In the genomic region with DNA sequence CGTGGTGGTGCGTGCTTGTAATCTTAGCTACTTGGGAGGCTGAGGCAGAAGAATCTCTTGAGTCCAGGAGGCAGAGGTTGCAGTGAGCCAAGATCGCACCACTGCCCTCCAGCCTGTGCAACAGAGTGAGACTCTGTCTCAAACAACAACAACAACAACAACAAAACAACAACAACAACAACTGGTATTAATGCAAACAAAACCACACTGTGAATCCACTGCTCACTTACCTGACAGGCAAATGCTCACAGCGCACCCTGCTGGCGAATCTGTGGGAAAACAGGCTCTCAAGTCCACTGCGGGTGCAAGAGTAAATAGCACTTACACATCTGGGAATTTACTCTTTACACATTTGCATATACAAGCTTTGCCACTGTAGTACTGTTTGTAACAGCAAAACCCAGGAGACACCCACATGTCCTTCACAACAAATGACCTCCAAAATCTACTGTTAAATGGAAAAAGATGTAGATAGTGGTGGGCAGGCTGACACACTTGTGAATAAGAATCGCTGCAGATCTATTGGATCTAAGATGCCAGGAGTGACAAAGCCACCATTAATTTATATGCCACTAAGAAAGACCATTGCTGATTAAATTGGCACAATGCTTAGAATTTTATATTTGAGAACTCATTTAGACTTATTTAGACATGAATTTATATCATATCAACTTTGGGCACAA, we compare ENCODE assay signal across 9 cellular contexts. TPM values are rescaled to one million over a fixed set of nuclear protein-coding genes. Genes with fewer than 3 reads are reported as not detected.
A peak's percentile ranks its signal among the peaks of the same experiment; 100 is the strongest.
DNase-seq lines count a peak whose midpoint lies in the region; ATAC-seq, FAIRE-seq and TF ChIP-seq lines count a peak whose summit lies in the region.
"Had no signal": no experiment of that assay in that cellular context is flagged by ENCODE, and none has a peak within 500 bp of the region (broad histone marks: within the 10 kb centered on the region; RNA-seq: fewer than 3 reads in every experiment).

No MANE protein-coding gene starts in this region.

- ATAC-seq in HG03571 (IDR thresholded peaks at IDR 0.05; ENCODE audit: unreplicated experiment) (peak; percentile 43), GM21723 (IDR thresholded peaks at IDR 0.05; ENCODE audit: unreplicated experiment) (no peak)

- TF ChIP-seq CTCF in Calu3 (IDR thresholded peaks at IDR 0.05; ENCODE audit: unreplicated experiment) (peak; percentile 65), H1 (IDR thresholded peaks at IDR 0.05; ENCODE audit: control extremely low read depth in 1 of 3, insufficient read depth in 1 of 3, low read depth in 1 of 3, low read length in 3 of 3) (peak; percentile 85 to 91 (median 87))

- no peak overlapping the region for H2BK12ac ChIP-seq in H1 (ENCODE audit: low read depth, low read length)

- no peak overlapping the region for H2BK20ac ChIP-seq in H1 (ENCODE audit: low read length)

- H2AK5ac ChIP-seq in H1 (ENCODE audit: low read depth, low read length) (no peak overlapping the region), mesendoderm (ENCODE audit: low read length) (no peak overlapping the region)

- H4K91ac ChIP-seq in H1 (replicated peaks; ENCODE audit: insufficient read length, low read length): peak overlapping the region; percentile 36

- no peaks in the 10 kb centered on the region for H3K27me3 Mint-ChIP-seq in Calu3 (ENCODE audit: unreplicated experiment)
- H3K27me3 Mint-ChIP-seq: activated naive CD4-positive, alpha-beta T cell treated with anti-CD3 and anti-CD28 coated beads, Interleukin-2, amount 50 U/mL, for 24 hours had no signal

- H3K36me3 Mint-ChIP-seq in Calu3 (ENCODE audit: insufficient read depth, unreplicated experiment): peaks cover 9% of the 10 kb centered on the region

- H3K9ac ChIP-seq in H1 (replicated peaks in 1 of 4; ENCODE audit: extremely low read depth in 1 of 4, low read depth in 3 of 4, low read length in 3 of 4) (no peak overlapping the region), mesendoderm (ENCODE audit: low read length) (no peak overlapping the region)

- BruUV-seq in Calu3 (replicated peaks; lab: Mats Ljungman, UMichigan): no TSS peak

- H3K23me2 ChIP-seq in H1 (ENCODE audit: low read depth, low read length): no peaks in the 10 kb centered on the region

- no peak overlapping the region for H3K56ac ChIP-seq in H1 (replicated peaks; ENCODE audit: insufficient read length, low read depth, low read length)
- H3K56ac ChIP-seq in mesendoderm (ENCODE audit: low read length): no peak overlapping the region

- H2AFZ ChIP-seq in H1 (ENCODE audit: low read length): no peak overlapping the region

- no peak for TF ChIP-seq POLR2A in H1 (IDR thresholded peaks at IDR 0.05; ENCODE audit: control extremely low read depth in 1 of 2, low read depth in 2 of 2, low read length in 2 of 2)

- H3K36me3 ChIP-seq in H1 (ENCODE audit: control insufficient read depth in 2 of 4, insufficient read depth in 4 of 4, low read length in 3 of 4): peaks cover 0 to 16% (median 1%) of the 10 kb centered on the region in 4 experiments; a peak in 5 of 8 replicates
- H3K36me3 ChIP-seq in mesendoderm (ENCODE audit: control insufficient read depth, insufficient read depth, low read length): no peaks in the 10 kb centered on the region

- H3K27ac ChIP-seq in H1 (ENCODE audit: low read depth, low read length) (no peak overlapping the region), mesendoderm (ENCODE audit: low read depth, low read length) (no peak overlapping the region)

- TF ChIP-seq RAD21 in H1 (IDR thresholded peaks at IDR 0.05 in 1 of 2, conservative IDR thresholded peaks at IDR 0.05 in 1 of 2; ENCODE audit: low read depth in 2 of 2, low read length in 2 of 2): peak; percentile 83 to 84

- H3K4me3 Mint-ChIP-seq in Calu3 (ENCODE audit: low read depth, unreplicated experiment): no peak overlapping the region
- H3K4me3 Mint-ChIP-seq: activated naive CD4-positive, alpha-beta T cell treated with anti-CD3 and anti-CD28 coated beads, Interleukin-2, amount 50 U/mL, for 24 hours had no signal

- H2BK15ac ChIP-seq in H1 (ENCODE audit: low read length): no peak overlapping the region
- no peak overlapping the region for H2BK15ac ChIP-seq in mesendoderm (replicated peaks; ENCODE audit: low read depth)

- H3K18ac ChIP-seq in H1 (ENCODE audit: extremely low read depth, low read length) (no peak overlapping the region), mesendoderm (ENCODE audit: low read length) (no peak overlapping the region)

- DNase-seq in Calu3 (peak; percentile 57), NOMO-1 treated with DMSO at 0.1 percent for 48 hours (lab: John Stamatoyannopoulos, UW; ENCODE audit: unreplicated experiment) (peak; percentile 72), H1 (ENCODE audit: low read depth in 1 of 2, low spot score in 2 of 2) (peak in 1 of 2 experiments; percentile 80), mesendoderm (peak; percentile 82)
- peak; percentile 87 for DNase-seq in activated CD8-positive, alpha-beta memory T cell treated with anti-CD3 and anti-CD28 coated beads for 24 hours
- DNase-seq in stimulated activated CD8-positive, alpha-beta memory T cell treated with anti-CD3 and anti-CD28 coated beads, Interleukin-2, amount 100 ng/mL, for 1 hour (ENCODE audit: low read depth in 2 of 2): peak; percentile 55 to 62

- H4K8ac ChIP-seq in H1 (ENCODE audit: extremely low read depth, insufficient read depth, low read length) (no peak overlapping the region), mesendoderm (ENCODE audit: low read depth, low read length) (no peak overlapping the region)

- POLR2A ChIA-PET in H1 (lab: Charles Lee; ENCODE audit: partially characterized antibody): interaction anchor here (0.7 to 2.8 kb wide), 7 partner anchors 11 to 44 kb away, joined by 3 to 13 read pairs (median 3); a partner anchor contains a TSS

- H3K4me1 Mint-ChIP-seq in Calu3 (ENCODE audit: low read depth, unreplicated experiment): no peaks in the 10 kb centered on the region

- H3K4me1 ChIP-seq in H1 (replicated peaks in 1 of 4; ENCODE audit: control insufficient read depth in 3 of 4, insufficient read depth in 4 of 4, low read length in 3 of 4): no peaks in the 10 kb centered on the region
- H3K4me1 ChIP-seq in mesendoderm (ENCODE audit: control insufficient read depth, low read depth, low read length): no peaks in the 10 kb centered on the region

- H3K79me2 ChIP-seq in H1 (ENCODE audit: control insufficient read depth in 1 of 2, insufficient read depth in 2 of 2, low read length in 2 of 2) (no peaks in the 10 kb centered on the region), mesendoderm (ENCODE audit: control insufficient read depth, insufficient read depth, low read length) (no peaks in the 10 kb centered on the region)

- H3K4me2 ChIP-seq in H1 (ENCODE audit: insufficient read depth in 1 of 2, low read depth in 2 of 2, low read length in 2 of 2): no peak overlapping the region
- no peak overlapping the region for H3K4me2 ChIP-seq in mesendoderm (ENCODE audit: low read length)

- WGBS in H1 (ENCODE audit: extremely low coverage in 1 of 2, insufficient coverage in 1 of 2, insufficient read length in 1 of 2, insufficient replicate concordance in 2 of 2, low coverage in 1 of 2, low lambda C conversion rate in 2 of 2, missing lambda C conversion rate in 1 of 2), 2 experiments: 54% methylated on average over 7 of the region's 7 CpGs; no CpG with 5 or more reads in 1 of the 2 experiments
- WGBS in mesendoderm (ENCODE audit: extremely low coverage, insufficient coverage, low lambda C conversion rate): no CpG with 5 or more reads among the region's 7 CpGs

- H3K27ac Mint-ChIP-seq in Calu3 (ENCODE audit: unreplicated experiment): no peak overlapping the region
- H3K27ac Mint-ChIP-seq: activated naive CD4-positive, alpha-beta T cell treated with anti-CD3 and anti-CD28 coated beads, Interleukin-2, amount 50 U/mL, for 24 hours had no signal

- intact Hi-C loops in Calu3 (cut with micrococcal nuclease; ENCODE audit: unreplicated experiment): no loop called here

- H2BK120ac ChIP-seq in H1 (replicated peaks; ENCODE audit: low read depth, low read length) (no peak overlapping the region), mesendoderm (ENCODE audit: low read depth, low read length) (no peak overlapping the region)

- H3K27me3 ChIP-seq in H1 (replicated peaks in 1 of 4; ENCODE audit: control insufficient read depth in 3 of 4, extremely low read depth in 1 of 4, insufficient read depth in 3 of 4, low read length in 3 of 4): no peaks in the 10 kb centered on the region
- H3K27me3 ChIP-seq in mesendoderm (ENCODE audit: insufficient read depth, low read length, poor library complexity): no peaks in the 10 kb centered on the region

- CTCF ChIA-PET in Calu3 (lab: Charles Lee) (interaction anchor here (1.0 to 1.1 kb wide), 2 partner anchors 29 to 67 kb away, joined by 3 to 6 read pairs; a partner anchor contains a TSS), H1 (lab: Charles Lee; ENCODE audit: partially characterized antibody) (interaction anchor here (0.7 to 8.4 kb wide), 29 partner anchors 8 to 251 kb away, joined by 3 to 139 read pairs (median 5); a partner anchor contains a TSS)

- H3K79me1 ChIP-seq in H1 (ENCODE audit: low read depth, low read length): no peaks in the 10 kb centered on the region
- H3K79me1 ChIP-seq in mesendoderm (ENCODE audit: low read length): no peaks in the 10 kb centered on the region

- no peak for TF ChIP-seq EP300 in H1 (IDR thresholded peaks at IDR 0.05; ENCODE audit: borderline replicate concordance in 1 of 2, low read depth in 2 of 2, low read length in 2 of 2)

- H4K5ac ChIP-seq in H1 (ENCODE audit: insufficient read length, low read depth, low read length): no peak overlapping the region
- H4K5ac ChIP-seq in mesendoderm (ENCODE audit: low read length): no peak overlapping the region

- H4K20me1 ChIP-seq in H1 (replicated peaks in 1 of 2; ENCODE audit: control insufficient read depth in 1 of 2, insufficient read depth in 2 of 2, low read length in 2 of 2): no peaks in the 10 kb centered on the region

- H3K4me3 ChIP-seq in H1 (ENCODE audit: extremely low read depth in 1 of 4, insufficient read depth in 2 of 4, low read depth in 3 of 4, low read length in 4 of 4): no peak overlapping the region
- no peak overlapping the region for H3K4me3 ChIP-seq in mesendoderm (ENCODE audit: low read length)

- H2BK5ac ChIP-seq in H1 (ENCODE audit: low read depth, low read length) (no peak overlapping the region), mesendoderm (ENCODE audit: low read length) (no peak overlapping the region)

- FAIRE-seq in H1 (lab: Jason Lieb, UNC): peak; percentile 73

- H3K9me3 ChIP-seq in H1 (ENCODE audit: insufficient read depth in 2 of 2, low read depth in 1 of 2, low read length in 1 of 2): peaks cover 15 to 19% of the 10 kb centered on the region in 2 experiments

- H3K9me3 Mint-ChIP-seq in Calu3 (ENCODE audit: low read depth, unreplicated experiment): no peaks in the 10 kb centered on the region
- H3K9me3 Mint-ChIP-seq: activated naive CD4-positive, alpha-beta T cell treated with anti-CD3 and anti-CD28 coated beads, Interleukin-2, amount 50 U/mL, for 24 hours had no signal

- H3K4ac ChIP-seq in H1 (replicated peaks; ENCODE audit: insufficient read length, low read depth, low read length) (no peak overlapping the region), mesendoderm (ENCODE audit: low read depth, low read length) (no peak overlapping the region)

- H3K23ac ChIP-seq in H1 (ENCODE audit: insufficient read length) (no peak overlapping the region), mesendoderm (ENCODE audit: low read length) (no peak overlapping the region)

- no peak overlapping the region for H3K14ac ChIP-seq in H1 (ENCODE audit: insufficient read length)

RNA-seq across cellular contexts. Expression of a gene that starts 29.3 kb away (rescaled TPM):
- 81.0 and 86.3 TPM in 2 replicates for total RNA-seq in Calu3 (2022)
- total RNA-seq in H1 (2021; fragmentation: NEBNext Ultra II Directional; extraction: Animal tissue kit (Norgen Biotek cat#: 25700)): 87.4 and 98.0 TPM in 2 replicates
- 21.6 and 21.8 TPM in 2 replicates for polyA plus RNA-seq in H1 (2011; rRNA removed)
- 28.1 TPM for polyA plus RNA-seq in H1 (2011; cell fraction: cytosol; rRNA removed)
- 35.8 TPM for polyA plus RNA-seq in H1 (2011; cell fraction: nucleus; rRNA removed)
- polyA plus RNA-seq in H1 (2012, experiment 1 of 2): 74.4 to 88.7 TPM (median 80.8 TPM) in 4 replicates
- polyA plus RNA-seq in H1 (2012, experiment 2 of 2): 54.0 TPM
- 57.0 TPM for polyA plus RNA-seq in H1 (2013, experiment 1 of 2)
- 53.8 TPM for polyA plus RNA-seq in H1 (2013, experiment 2 of 2)
- 16.2 and 17.2 TPM in 2 replicates for polyA minus RNA-seq in H1 (2011; rRNA and poly(A)+ RNA removed)
- 9.6 TPM for polyA minus RNA-seq in H1 (2011; cell fraction: cytosol; rRNA and poly(A)+ RNA removed)
- 47.7 TPM for polyA minus RNA-seq in H1 (2011; cell fraction: nucleus; rRNA and poly(A)+ RNA removed)
- 67.6 TPM for polyA plus RNA-seq in mesendoderm (2013, experiment 1 of 2)
- 66.4 TPM for polyA plus RNA-seq in mesendoderm (2013, experiment 2 of 2)

RNA-seq across cellular contexts. Expression of a gene that starts 44.5 kb away (rescaled TPM):
- 166 and 173 TPM in 2 replicates for total RNA-seq in Calu3 (2022)
- 243 and 250 TPM in 2 replicates for total RNA-seq in H1 (2021; fragmentation: NEBNext Ultra II Directional; extraction: Animal tissue kit (Norgen Biotek cat#: 25700))
- polyA plus RNA-seq in H1 (2011; rRNA removed): 583 and 685 TPM in 2 replicates
- 454 TPM for polyA plus RNA-seq in H1 (2011; cell fraction: cytosol; rRNA removed)
- polyA plus RNA-seq in H1 (2011; cell fraction: nucleus; rRNA removed): 218 TPM
- polyA plus RNA-seq in H1 (2012, experiment 1 of 2): 324 to 404 TPM (median 351 TPM) in 4 replicates
- polyA plus RNA-seq in H1 (2012, experiment 2 of 2): 485 TPM
- polyA plus RNA-seq in H1 (2013, experiment 1 of 2): 192 TPM
- 207 TPM for polyA plus RNA-seq in H1 (2013, experiment 2 of 2)
- 384 and 553 TPM in 2 replicates for polyA minus RNA-seq in H1 (2011; rRNA and poly(A)+ RNA removed)
- polyA minus RNA-seq in H1 (2011; cell fraction: cytosol; rRNA and poly(A)+ RNA removed): 108 TPM
- polyA minus RNA-seq in H1 (2011; cell fraction: nucleus; rRNA and poly(A)+ RNA removed): 113 TPM
- polyA plus RNA-seq in mesendoderm (2013, experiment 1 of 2): 234 TPM
- polyA plus RNA-seq in mesendoderm (2013, experiment 2 of 2): 233 TPM

RNA-seq across cellular contexts. Expression of a gene that starts 53.9 kb away (rescaled TPM):
- total RNA-seq in Calu3 (2022): 0.57 and 1.1 TPM in 2 replicates
- 0.28 TPM in 1 of 2 replicates, not detected in the other for total RNA-seq in H1 (2021; fragmentation: NEBNext Ultra II Directional; extraction: Animal tissue kit (Norgen Biotek cat#: 25700))
- not detected in 2 replicates for polyA plus RNA-seq in H1 (2011; rRNA removed)
- polyA plus RNA-seq in H1 (2011; cell fraction: cytosol; rRNA removed): 0.03 TPM
- not detected for polyA plus RNA-seq in H1 (2011; cell fraction: nucleus; rRNA removed)
- not detected in 4 replicates for polyA plus RNA-seq in H1 (2012, experiment 1 of 2)
- not detected for polyA plus RNA-seq in H1 (2012, experiment 2 of 2)
- not detected for polyA plus RNA-seq in H1 (2013, experiment 1 of 2)
- not detected for polyA plus RNA-seq in H1 (2013, experiment 2 of 2)
- polyA minus RNA-seq in H1 (2011; rRNA and poly(A)+ RNA removed): 0.73 TPM in 1 of 2 replicates, not detected in the other
- polyA minus RNA-seq in H1 (2011; cell fraction: cytosol; rRNA and poly(A)+ RNA removed): not detected
- not detected for polyA minus RNA-seq in H1 (2011; cell fraction: nucleus; rRNA and poly(A)+ RNA removed)
- 0.52 TPM for polyA plus RNA-seq in mesendoderm (2013, experiment 1 of 2)
- 0.49 TPM for polyA plus RNA-seq in mesendoderm (2013, experiment 2 of 2)
